Comparison of ENCODE assay signal across 29 cellular contexts in the genomic region with DNA sequence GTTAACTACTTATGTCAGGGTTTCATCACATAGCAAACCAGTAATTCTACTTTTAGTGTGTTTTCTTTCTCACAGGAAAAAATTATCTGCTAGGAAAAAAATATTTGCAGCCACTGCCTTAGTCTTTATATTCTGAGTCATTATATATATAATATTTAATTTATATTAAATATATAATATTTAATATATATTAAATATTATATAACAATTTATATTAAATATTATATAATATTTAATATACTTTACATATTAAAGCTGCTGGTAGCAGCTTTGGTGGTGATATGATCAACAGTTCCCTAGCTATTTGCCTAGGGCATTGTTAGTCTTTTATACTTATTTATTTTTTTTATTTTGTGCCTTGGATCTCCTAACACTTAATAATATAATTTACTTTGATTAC.
"Had no signal": no experiment of that assay in that cellular context is flagged by ENCODE, and none has a peak within 500 bp of the region (broad histone marks: within the 10 kb centered on the region; RNA-seq: fewer than 3 reads in every experiment).

No MANE protein-coding gene starts in this region.

- DNase-seq: stimulated activated CD4-positive, alpha-beta T cell treated with anti-CD3 and anti-CD28 coated beads, Interleukin-2, amount 100 ng/mL, for 48 hours; stimulated activated CD4-positive, alpha-beta T cell treated with anti-CD3 and anti-CD28 coated beads, Interleukin-4, amount 100 ng/mL, for 1 hour; stimulated activated CD4-positive, alpha-beta T cell treated with anti-CD3 and anti-CD28 coated beads, Interleukin-4, amount 100 ng/mL, for 24 hours; stimulated activated CD4-positive, alpha-beta T cell treated with anti-CD3 and anti-CD28 coated beads, Interleukin-4, amount 100 ng/mL, for 4 hours; stimulated activated CD8-positive, alpha-beta memory T cell treated with anti-CD3 and anti-CD28 coated beads, Interleukin-4, amount 100 ng/mL, for 48 hours; stimulated activated naive B cell treated with anti-CD40 and anti-IgM and Interleukin-4, amounts not matched to agents 10 μg/mL and 1 μg/mL and 100 μg/mL, for 72 hours; stimulated activated naive CD4-positive, alpha-beta T cell; stimulated activated naive CD4-positive, alpha-beta T cell treated with Interleukin-2 at 50 U/mL for 16 hours; stimulated activated naive CD8-positive, alpha-beta T cell treated with anti-CD3 and anti-CD28 coated beads, Interleukin-15, amount 100 ng/mL, for 72 hours; stimulated activated naive CD8-positive, alpha-beta T cell treated with anti-CD3 and anti-CD28 coated beads, Interleukin-15, Interleukin-2, amounts not matched to agents 100 U/mL and 50 U/mL, for 24 hours; stomach; substantia nigra; testis; thyroid gland; tibial artery; transverse colon; trophoblast cell; upper lobe of left lung; upper lobe of right lung; uterus had no signal

- H3K27ac ChIP-seq: stomach, suprapubic skin, testis, thoracic aorta, thyroid gland, tibial artery, tibial nerve, transverse colon, upper lobe of left lung, upper lobe of right lung, uterus, vagina had no signal

- H3K36me3 ChIP-seq: stomach, suprapubic skin, thoracic aorta, thyroid gland, tibial artery, tibial nerve, transverse colon, upper lobe of left lung, upper lobe of right lung, uterus, vagina had no signal

- H3K27me3 Mint-ChIP-seq: stimulated activated memory B cell treated with anti-CD40 and anti-IgM and Interleukin-4, amounts not matched to agents 10 μg/mL and 1 μg/mL and 100 μg/mL, for 72 hours; stimulated activated naive CD8-positive, alpha-beta T cell treated with anti-CD3 and anti-CD28 coated beads, Interleukin-15, amount 100 ng/mL, for 72 hours; stimulated activated naive CD8-positive, alpha-beta T cell treated with anti-CD3 and anti-CD28 coated beads, Interleukin-15, Interleukin-2, amounts not matched to agents 100 ng/mL and 50 ng/mL, for 24 hours had no signal

- H3K27me3 ChIP-seq: stomach, suprapubic skin, testis, thyroid gland, tibial artery, tibial nerve, transverse colon, upper lobe of left lung, upper lobe of right lung, uterus, vagina had no signal

- FAIRE-seq: urothelium cell line had no signal

- H3K4me3 ChIP-seq: stomach, suprapubic skin, testis, thoracic aorta, thyroid gland, tibial artery, tibial nerve, transverse colon, upper lobe of left lung, upper lobe of right lung, uterus, vagina had no signal

- H3K9me3 Mint-ChIP-seq: stimulated activated memory B cell treated with anti-CD40 and anti-IgM and Interleukin-4, amounts not matched to agents 10 μg/mL and 1 μg/mL and 100 μg/mL, for 72 hours; stimulated activated naive CD8-positive, alpha-beta T cell treated with anti-CD3 and anti-CD28 coated beads, Interleukin-15, amount 100 ng/mL, for 72 hours; type B pancreatic cell had no signal

- H3K4me1 ChIP-seq: stomach, suprapubic skin, testis, thyroid gland, tibial artery, tibial nerve, transverse colon, upper lobe of left lung, upper lobe of right lung, uterus, vagina had no signal

- H3K36me3 Mint-ChIP-seq: stimulated activated effector memory CD8-positive, alpha-beta T cell treated with anti-CD3 and anti-CD28 coated beads, Interleukin-12 subunit alpha, Interleukin-12 subunit beta, amount 100 ng/mL, for 72 hours; stimulated activated memory B cell treated with anti-CD40 and anti-IgM and Interleukin-4, amounts not matched to agents 10 μg/mL and 1 μg/mL and 100 μg/mL, for 72 hours; stimulated activated naive B cell treated with anti-CD40 and anti-IgM and Interleukin-4, amounts not matched to agents 10 μg/mL and 1 μg/mL and 100 μg/mL, for 72 hours; type B pancreatic cell had no signal

- H3K4me3 Mint-ChIP-seq: stimulated activated effector memory CD8-positive, alpha-beta T cell treated with anti-CD3 and anti-CD28 coated beads, Interleukin-12 subunit alpha, Interleukin-12 subunit beta, amount 100 ng/mL, for 72 hours; stimulated activated memory B cell treated with anti-CD40 and anti-IgM and Interleukin-4, amounts not matched to agents 10 μg/mL and 1 μg/mL and 100 μg/mL, for 72 hours; stimulated activated naive B cell treated with anti-CD40 and anti-IgM and Interleukin-4, amounts not matched to agents 10 μg/mL and 1 μg/mL and 100 μg/mL, for 72 hours; stimulated activated naive CD8-positive, alpha-beta T cell treated with anti-CD3 and anti-CD28 coated beads, Interleukin-15, amount 100 ng/mL, for 72 hours; stimulated activated naive CD8-positive, alpha-beta T cell treated with anti-CD3 and anti-CD28 coated beads, Interleukin-15, Interleukin-2, amounts not matched to agents 100 ng/mL and 50 ng/mL, for 24 hours; type B pancreatic cell had no signal

- H3K27ac Mint-ChIP-seq: stimulated activated effector memory CD8-positive, alpha-beta T cell treated with anti-CD3 and anti-CD28 coated beads, Interleukin-12 subunit alpha, Interleukin-12 subunit beta, amount 100 ng/mL, for 72 hours; stimulated activated memory B cell treated with anti-CD40 and anti-IgM and Interleukin-4, amounts not matched to agents 10 μg/mL and 1 μg/mL and 100 μg/mL, for 72 hours; stimulated activated naive B cell treated with anti-CD40 and anti-IgM and Interleukin-4, amounts not matched to agents 10 μg/mL and 1 μg/mL and 100 μg/mL, for 72 hours; stimulated activated naive CD8-positive, alpha-beta T cell treated with anti-CD3 and anti-CD28 coated beads, Interleukin-15, amount 100 ng/mL, for 72 hours; stimulated activated naive CD8-positive, alpha-beta T cell treated with anti-CD3 and anti-CD28 coated beads, Interleukin-15, Interleukin-2, amounts not matched to agents 100 ng/mL and 50 ng/mL, for 24 hours; type B pancreatic cell had no signal

- H3K4me1 Mint-ChIP-seq: stimulated activated effector memory CD8-positive, alpha-beta T cell treated with anti-CD3 and anti-CD28 coated beads, Interleukin-12 subunit alpha, Interleukin-12 subunit beta, amount 100 ng/mL, for 72 hours; stimulated activated memory B cell treated with anti-CD40 and anti-IgM and Interleukin-4, amounts not matched to agents 10 μg/mL and 1 μg/mL and 100 μg/mL, for 72 hours; stimulated activated naive B cell treated with anti-CD40 and anti-IgM and Interleukin-4, amounts not matched to agents 10 μg/mL and 1 μg/mL and 100 μg/mL, for 72 hours; stimulated activated naive CD8-positive, alpha-beta T cell treated with anti-CD3 and anti-CD28 coated beads, Interleukin-15, amount 100 ng/mL, for 72 hours had no signal

- H3K9me3 ChIP-seq: suprapubic skin, testis, thoracic aorta, thyroid gland, tibial artery, tibial nerve, transverse colon, upper lobe of right lung, uterus, vagina had no signal

- ATAC-seq: stimulated activated effector memory CD8-positive, alpha-beta T cell treated with anti-CD3 and anti-CD28 coated beads, Interleukin-12 subunit alpha, Interleukin-12 subunit beta, amount 100 ng/mL, for 72 hours; stimulated activated memory B cell treated with anti-CD40 and anti-IgM and Interleukin-4, amounts not matched to agents 10 μg/mL and 1 μg/mL and 100 μg/mL, for 72 hours; stimulated activated naive B cell treated with anti-CD40 and anti-IgM and Interleukin-4, amounts not matched to agents 10 μg/mL and 1 μg/mL and 100 μg/mL, for 72 hours; stimulated activated naive CD8-positive, alpha-beta T cell treated with anti-CD3 and anti-CD28 coated beads, Interleukin-15, amount 100 ng/mL, for 72 hours; stimulated activated naive CD8-positive, alpha-beta T cell treated with anti-CD3 and anti-CD28 coated beads, Interleukin-15, Interleukin-2, amounts not matched to agents 100 U/mL and 50 U/mL, for 24 hours; upper lobe of right lung had no signal
